24 cellular contexts compared by ENCODE assay signal in the genomic region with DNA sequence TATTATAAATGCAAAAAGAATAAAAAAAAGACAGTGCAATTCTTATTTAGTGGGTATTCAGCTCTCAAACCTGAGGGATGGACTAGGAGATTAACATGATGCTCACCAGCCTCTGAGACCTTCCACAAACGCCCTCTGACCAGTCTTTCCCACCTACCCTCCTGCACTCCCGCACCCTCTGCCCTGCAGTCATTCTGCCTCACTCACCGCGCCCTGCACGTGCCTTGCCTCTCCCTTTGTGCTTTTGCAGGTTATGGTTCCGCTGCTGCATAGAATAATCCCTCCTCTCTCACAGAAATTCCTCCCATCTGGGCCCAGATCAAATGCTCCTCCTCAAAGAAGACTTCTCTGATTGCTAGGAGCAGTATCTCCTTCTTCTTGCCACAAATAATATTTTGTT.
"Had no signal": no experiment of that assay in that cellular context is flagged by ENCODE, and none has a peak within 500 bp of the region (broad histone marks: within the 10 kb centered on the region; RNA-seq: fewer than 3 reads in every experiment).

No MANE protein-coding gene starts in this region.

- H3K4me3 ChIP-seq: body of pancreas, colonic mucosa, heart left ventricle, left ventricle myocardium inferior, ovary, right lobe of liver, smooth muscle cell, stomach, thoracic aorta had no signal

- H3K27me3 ChIP-seq: body of pancreas, colonic mucosa, heart left ventricle, ovary, right lobe of liver, stomach had no signal

- ATAC-seq: activated CD8-positive, alpha-beta T cell treated with anti-CD3 and anti-CD28 coated beads for 36 hours; body of pancreas; heart left ventricle; right lobe of liver; T-cell had no signal

- H3K36me3 Mint-ChIP-seq: activated naive CD8-positive, alpha-beta T cell; T-cell had no signal

- DNase-seq: activated CD4-positive, alpha-beta T cell treated with anti-CD3 and anti-CD28 coated beads for 4 hours; activated CD8-positive, alpha-beta T cell treated with anti-CD3 and anti-CD28 coated beads for 36 hours; activated effector memory CD4-positive, alpha-beta T cell treated with anti-CD3 and anti-CD28 coated beads, Interleukin-2, amount 50 U/mL, for 16 hours; activated T-cell treated with anti-CD3 and anti-CD28 coated beads, Interleukin-2, amount 50 U/mL, for 48 hours; body of pancreas; caudate nucleus; colonic mucosa; heart left ventricle; left ventricle myocardium inferior; nephron progenitor cell; ovary; right lobe of liver; SK-N-SH; stomach; T-cell; T1000; WERI-Rb-1 had no signal

- H3K27ac Mint-ChIP-seq: activated CD8-positive, alpha-beta T cell treated with anti-CD3 and anti-CD28 coated beads for 36 hours; activated naive CD8-positive, alpha-beta T cell; T-cell had no signal

- H3K4me1 ChIP-seq: body of pancreas, colonic mucosa, right lobe of liver had no signal

- H3K4me3 Mint-ChIP-seq: activated CD8-positive, alpha-beta T cell treated with anti-CD3 and anti-CD28 coated beads for 36 hours; activated naive CD8-positive, alpha-beta T cell; memory B cell; nephron progenitor cell; T-cell had no signal

- H3K36me3 ChIP-seq: colonic mucosa, heart left ventricle, left ventricle myocardium inferior, ovary, right lobe of liver, stomach, thoracic aorta, WERI-Rb-1 had no signal

- H3K27ac ChIP-seq: body of pancreas, colonic mucosa, heart left ventricle, left ventricle myocardium inferior, ovary, right lobe of liver, thoracic aorta, WERI-Rb-1 had no signal

- FAIRE-seq: endothelial cell of umbilical vein, frontal cortex, urothelium cell line had no signal

- H3K9ac ChIP-seq: SK-N-SH had no signal

- H3K27me3 Mint-ChIP-seq: memory B cell had no signal

- H3K9me3 ChIP-seq: body of pancreas, colonic mucosa, heart left ventricle, left ventricle myocardium inferior, ovary, right lobe of liver, SK-N-SH, stomach, thoracic aorta had no signal

- H3K9me3 Mint-ChIP-seq: activated CD8-positive, alpha-beta T cell treated with anti-CD3 and anti-CD28 coated beads for 36 hours; memory B cell had no signal

- H3K4me2 ChIP-seq: SK-N-SH, smooth muscle cell had no signal
